Comparison of ENCODE assay signal across 17 cellular contexts in the genomic region with DNA sequence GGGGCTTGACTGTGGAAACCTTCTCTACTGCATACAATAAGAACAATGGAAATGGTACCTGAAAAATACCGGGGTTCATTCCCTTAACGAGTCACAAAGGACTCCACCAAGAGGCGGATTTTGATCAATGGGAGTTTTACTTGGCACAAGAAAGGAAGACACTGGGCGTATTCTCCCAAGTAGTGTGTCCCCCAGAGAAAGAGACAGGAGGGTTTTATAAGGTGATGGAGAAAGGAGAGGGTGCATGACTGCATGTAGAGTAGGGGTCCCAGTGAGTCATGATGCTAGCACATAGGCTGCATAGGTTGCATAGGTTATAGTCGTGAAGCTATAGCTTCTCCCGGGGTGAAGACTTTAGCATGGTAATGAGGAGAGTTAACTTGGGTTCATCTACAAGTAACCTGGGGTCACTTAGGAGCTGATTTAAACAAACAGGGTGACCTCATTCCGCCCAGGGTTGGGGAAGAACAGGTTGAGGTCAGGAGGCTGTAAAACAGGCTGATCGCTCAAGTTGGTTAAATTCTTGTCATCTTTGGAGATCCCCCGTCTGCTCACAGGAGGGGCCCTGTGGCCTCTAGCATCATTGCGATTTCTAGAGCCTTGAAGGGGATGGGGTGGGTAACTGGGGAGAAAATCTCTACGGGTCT. TPM values are rescaled to one million over a fixed set of nuclear protein-coding genes. Genes with fewer than 3 reads are reported as not detected.
DNase-seq lines count a peak whose midpoint lies in the region; ATAC-seq and TF ChIP-seq lines count a peak whose summit lies in the region.
"Had no signal": no experiment of that assay in that cellular context is flagged by ENCODE, and none has a peak within 500 bp of the region (broad histone marks: within the 10 kb centered on the region; RNA-seq: fewer than 3 reads in every experiment).

No MANE protein-coding gene starts in this region.

- no peaks in the 10 kb centered on the region for H3K9me3 ChIP-seq in iPS-15b (ENCODE audit: control insufficient read depth, insufficient read depth, low read length)
- H3K9me3 ChIP-seq: SJCRH30 had no signal

- TF ChIP-seq CTCF in LNCaP clone FGC (IDR thresholded peaks at IDR 0.05; ENCODE audit: control insufficient read depth, extremely low read depth, insufficient read depth) (no peak), nephron (IDR thresholded peaks at IDR 0.05; ENCODE audit: unreplicated experiment in 3 of 3) (no peak), type B pancreatic cell (conservative IDR thresholded peaks at IDR 0.05) (no peak)

- no peaks in the 10 kb centered on the region for H3K36me3 ChIP-seq in iPS-15b (ENCODE audit: control insufficient read depth, insufficient read depth, low read length)
- H3K36me3 ChIP-seq: BLaER1, SJCRH30 had no signal

- H3K4me1 Mint-ChIP-seq in nephron: no peaks in the 10 kb centered on the region
- no peaks in the 10 kb centered on the region for H3K4me1 Mint-ChIP-seq in type B pancreatic cell (ENCODE audit: unreplicated experiment)

- H3K4me1 ChIP-seq in iPS-15b (ENCODE audit: control insufficient read depth, insufficient read depth, low read length): peaks cover 8% of the 10 kb centered on the region
- H3K4me1 ChIP-seq: BLaER1, SJCRH30 had no signal

- H3K27me3 Mint-ChIP-seq in nephron (ENCODE audit: low read depth) (peaks cover 4% of the 10 kb centered on the region), type B pancreatic cell (no peaks in the 10 kb centered on the region)

- H3K9me3 Mint-ChIP-seq in nephron: peaks cover 2% of the 10 kb centered on the region
- no peaks in the 10 kb centered on the region for H3K9me3 Mint-ChIP-seq in type B pancreatic cell

- ATAC-seq in HG03469 (IDR thresholded peaks at IDR 0.05; ENCODE audit: unreplicated experiment): no peak

- no peak overlapping the region for H3K9ac ChIP-seq in iPS-15b (ENCODE audit: low read depth, low read length)
- H3K9ac ChIP-seq: BLaER1 had no signal

- H3K36me3 Mint-ChIP-seq in nephron (ENCODE audit: low read depth): no peaks in the 10 kb centered on the region
- H3K36me3 Mint-ChIP-seq in type B pancreatic cell: no peaks in the 10 kb centered on the region
- H3K36me3 Mint-ChIP-seq: CD8-positive, alpha-beta memory T cell had no signal

- no peaks in the 10 kb centered on the region for H3K27me3 ChIP-seq in iPS-15b (ENCODE audit: control insufficient read depth, insufficient read depth, low read length)
- H3K27me3 ChIP-seq: SJCRH30 had no signal

- H3K4me3 Mint-ChIP-seq in nephron: peak overlapping the region; percentile 53 to 86 (median 83)
- peak overlapping the region; percentile 63 for H3K4me3 Mint-ChIP-seq in type B pancreatic cell

- H3K27ac Mint-ChIP-seq in nephron (peak overlapping the region in 2 of 3 experiments; percentile 1 to 83), type B pancreatic cell (no peak overlapping the region)

- H3K4me3 ChIP-seq in LNCaP clone FGC (ENCODE audit: low read depth, low read length) (peak overlapping the region; percentile 63), iPS-15b (ENCODE audit: low read depth, low read length) (peak overlapping the region; percentile 66)
- H3K4me3 ChIP-seq: BLaER1, SJCRH30 had no signal

- DNase-seq in LNCaP clone FGC (ENCODE audit: low read depth) (no peak), type B pancreatic cell (ENCODE audit: extremely low spot score, unreplicated experiment) (peak; percentile 15), iPS-NIHi11 (ENCODE audit: low spot score) (no peak)
- no peak for DNase-seq in stimulated activated naive CD4-positive, alpha-beta T cell treated with Interleukin-2 at 50 U/mL for 16 hours (lab: John Stamatoyannopoulos, UW)
- DNase-seq: CD8-positive, alpha-beta memory T cell; GOT3; IMR-90; NCI-H146; NCI-H226; NCI-H526; SJCRH30 had no signal

RNA-seq across cellular contexts. Expression of a gene that starts 1.5 kb away (rescaled TPM):
- total RNA-seq in type B pancreatic cell (ENCODE audit: low replicate concordance): 7.6 and 11.5 TPM in 2 replicates
- total RNA-seq: IMR-90, SJCRH30 had no signal

RNA-seq across cellular contexts. Expression of a gene that starts 19.0 kb away (rescaled TPM):
- total RNA-seq in type B pancreatic cell (ENCODE audit: low replicate concordance): 2.8 and 5.0 TPM in 2 replicates
- total RNA-seq: Daoy, IMR-90 had no signal

RNA-seq across cellular contexts. Expression of a gene that starts 37.3 kb away (rescaled TPM):
- total RNA-seq in type B pancreatic cell (ENCODE audit: low replicate concordance): 5.2 and 26.4 TPM in 2 replicates
- total RNA-seq: OCI-LY7 had no signal
